Comparison of ENCODE assay signal across 22 cellular contexts in the genomic region with DNA sequence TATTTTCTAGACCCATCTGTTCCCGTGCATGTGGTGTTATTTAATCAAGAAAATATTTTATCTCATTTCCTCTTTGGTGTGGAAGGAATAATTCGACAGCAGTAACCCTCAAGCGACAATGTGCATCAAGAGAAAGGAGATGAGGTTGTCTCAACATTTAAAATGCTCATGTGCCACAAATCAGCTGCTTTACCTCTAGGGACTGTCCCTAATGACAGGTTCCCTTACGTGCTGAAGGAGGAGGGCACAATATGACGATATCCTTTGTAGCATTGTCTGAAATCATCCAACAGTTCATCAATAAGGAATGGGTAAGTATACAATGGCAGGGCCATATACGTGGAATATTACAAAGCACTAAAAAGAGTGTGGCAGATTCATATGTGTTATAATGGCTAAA. TPM values are rescaled to one million over a fixed set of nuclear protein-coding genes. Genes with fewer than 3 reads are reported as not detected.
"Had no signal": no experiment of that assay in that cellular context is flagged by ENCODE, and none has a peak within 500 bp of the region (broad histone marks: within the 10 kb centered on the region; RNA-seq: fewer than 3 reads in every experiment).

No MANE protein-coding gene starts in this region.

- H3K4me1 ChIP-seq: esophagus muscularis mucosa, foreskin keratinocyte, gastroesophageal sphincter, heart right ventricle, left lung, lower lobe of right lung had no signal

- H3K27ac ChIP-seq: coronary artery, dorsolateral prefrontal cortex, esophagus muscularis mucosa, foreskin keratinocyte, gastroesophageal sphincter, heart right ventricle, left lung, lower lobe of right lung had no signal

- DNase-seq: dermis blood vessel endothelial cell; dorsolateral prefrontal cortex; effector CD4-positive, alpha-beta T cell; effector memory CD4-positive, alpha-beta T cell; foreskin keratinocyte; head of caudate nucleus; heart right ventricle; hippocampal formation; left cardiac atrium; left lung; left ventricle myocardium superior; lower lobe of right lung; mesendoderm; midbrain had no signal

- H3K9me3 ChIP-seq: esophagus muscularis mucosa, gastroesophageal sphincter, heart right ventricle, left lung, lower lobe of right lung had no signal

- H3K36me3 ChIP-seq: esophagus muscularis mucosa, gastroesophageal sphincter, heart right ventricle, left lung, lower lobe of right lung had no signal

- FAIRE-seq: colon, endothelial cell of umbilical vein, frontal cortex, islet of Langerhans, keratinocyte had no signal

- ATAC-seq: foreskin keratinocyte, gastroesophageal sphincter, heart right ventricle, left cardiac atrium, left lung, left ventricle myocardium superior, lower lobe of right lung had no signal

- H3K4me3 ChIP-seq: coronary artery, dorsolateral prefrontal cortex, esophagus muscularis mucosa, gastroesophageal sphincter, heart right ventricle, left lung, lower lobe of right lung had no signal

RNA-seq across cellular contexts. Expression of gene SYN3, which starts 7.0 kb away (rescaled TPM):
- polyA plus RNA-seq: endothelial cell of umbilical vein, foreskin keratinocyte, keratinocyte had no signal
